In the genomic region with DNA sequence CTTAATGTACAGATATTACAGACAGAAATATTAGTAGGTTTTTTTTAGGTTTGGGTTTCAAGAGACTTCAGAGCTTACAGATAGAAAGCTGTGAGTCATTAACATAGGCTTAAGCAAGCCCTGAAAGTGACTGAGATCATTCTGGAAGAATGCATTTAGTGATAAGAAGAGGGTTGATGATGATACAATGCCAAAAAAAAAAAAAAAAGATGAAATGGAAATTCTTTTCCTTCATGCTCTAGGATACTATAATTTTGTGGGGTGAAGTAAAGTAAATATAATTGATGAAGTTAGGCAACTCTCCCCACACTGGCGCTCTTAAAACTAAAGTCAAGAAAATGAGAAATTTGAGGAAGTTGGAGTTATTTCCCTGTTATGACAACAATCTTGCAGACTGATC, we compare ENCODE assay signal across 13 cellular contexts.
DNase-seq lines count a peak whose midpoint lies in the region; ATAC-seq and TF ChIP-seq lines count a peak whose summit lies in the region.
"Had no signal": no experiment of that assay in that cellular context is flagged by ENCODE, and none has a peak within 500 bp of the region (broad histone marks: within the 10 kb centered on the region; RNA-seq: fewer than 3 reads in every experiment).

No MANE protein-coding gene starts in this region.

- CTCF ChIA-PET in CD8-positive, alpha-beta T cell (lab: Charles Lee) = no interaction called here

- H3K36me3 Mint-ChIP-seq in CD8-positive, alpha-beta T cell = no peaks in the 10 kb centered on the region

- H3K27me3 ChIP-seq in foreskin keratinocyte = no peaks in the 10 kb centered on the region
- no peaks in the 10 kb centered on the region for H3K27me3 ChIP-seq in CD8-positive, alpha-beta T cell (ENCODE audit: insufficient read depth, low read length)

- POLR2A ChIA-PET in CD8-positive, alpha-beta T cell (lab: Charles Lee) = no interaction called here

- no peak overlapping the region for H3K4me3 ChIP-seq in CD8-positive, alpha-beta T cell (ENCODE audit: low read depth, low read length)
- H3K4me3 ChIP-seq: A549, GM12878 had no signal

- H3K27ac ChIP-seq in foreskin keratinocyte = no peak overlapping the region
- H3K27ac ChIP-seq in CD8-positive, alpha-beta T cell (ENCODE audit: low read depth, low read length) = no peak overlapping the region
- H3K27ac ChIP-seq: A549 had no signal

- H3K9me3 Mint-ChIP-seq in CD8-positive, alpha-beta T cell = peaks cover 24% of the 10 kb centered on the region

- H3K4me1 ChIP-seq in foreskin keratinocyte = no peaks in the 10 kb centered on the region
- no peaks in the 10 kb centered on the region for H3K4me1 ChIP-seq in CD8-positive, alpha-beta T cell (ENCODE audit: insufficient read depth, low read length)
- H3K4me1 ChIP-seq: A549 had no signal

- in situ Hi-C loops in G401 (cut with HindIII; ENCODE audit: low sequenced_read_pairs) = no loop called here

- intact Hi-C loops in left ventricle myocardium superior (cut with micrococcal nuclease) = no loop called here
- intact Hi-C loops in Right ventricle myocardium inferior (cut with DNase I) = no loop called here
- intact Hi-C loops in CD8-positive, alpha-beta T cell (cut with DNase I, micrococcal nuclease) = no loop called here

- DNase-seq in left ventricle myocardium superior = no peak
- no peak for DNase-seq in Right ventricle myocardium inferior (ENCODE audit: missing footprints)
- peak; percentile 84 for DNase-seq in amniotic epithelial cell (ENCODE audit: low read depth)
- peak; percentile 17 to 62 for DNase-seq in foreskin keratinocyte
- DNase-seq in CD8-positive, alpha-beta T cell = no peak
- no peak for DNase-seq in G401 (ENCODE audit: low spot score)
- DNase-seq: activated T-cell treated with anti-CD3 and anti-CD28 coated beads, Interleukin-2, amount 50 U/mL, for 24 hours; midbrain; NK-92 treated with Interleukin-12 subunit alpha and Interleukin-12 subunit beta, amount 100 ng/mL, for 24 hours had no signal

- H3K4me3 Mint-ChIP-seq in CD8-positive, alpha-beta T cell = no peak overlapping the region
- H3K4me3 Mint-ChIP-seq: activated T-cell treated with anti-CD3 and anti-CD28 coated beads, Interleukin-2, amount 50 U/mL, for 24 hours had no signal

- H3K27ac Mint-ChIP-seq in CD8-positive, alpha-beta T cell = no peak overlapping the region
- H3K27ac Mint-ChIP-seq: activated T-cell treated with anti-CD3 and anti-CD28 coated beads, Interleukin-2, amount 50 U/mL, for 24 hours had no signal

- no peak for TF ChIP-seq CTCF in foreskin keratinocyte (conservative IDR thresholded peaks at IDR 0.05)
- no peak for TF ChIP-seq CTCF in CD8-positive, alpha-beta T cell (IDR thresholded peaks at IDR 0.05)

- H3K36me3 ChIP-seq in CD8-positive, alpha-beta T cell (ENCODE audit: insufficient read depth, low read length) = no peaks in the 10 kb centered on the region

- H3K27me3 Mint-ChIP-seq in CD8-positive, alpha-beta T cell (ENCODE audit: low read depth) = no peaks in the 10 kb centered on the region
- H3K27me3 Mint-ChIP-seq: activated T-cell treated with anti-CD3 and anti-CD28 coated beads, Interleukin-2, amount 50 U/mL, for 24 hours had no signal

- H3K4me1 Mint-ChIP-seq in CD8-positive, alpha-beta T cell (ENCODE audit: low read depth) = no peaks in the 10 kb centered on the region

- ATAC-seq in left ventricle myocardium superior (peak; percentile 70), Right ventricle myocardium inferior (no peak), foreskin keratinocyte (peak; percentile 26), HG02852 (IDR thresholded peaks at IDR 0.05; ENCODE audit: unreplicated experiment) (no peak), HG02642 (IDR thresholded peaks at IDR 0.05; ENCODE audit: poor library complexity, unreplicated experiment) (no peak)
- ATAC-seq in CD8-positive, alpha-beta T cell = no peak
- ATAC-seq: A549, GM12878 had no signal

- H3K9me3 ChIP-seq in CD8-positive, alpha-beta T cell (ENCODE audit: low read length) = peaks cover 4% of the 10 kb centered on the region
- H3K9me3 ChIP-seq: A549 had no signal

Comparison
In these comparisons a context has a peak if more than half of its experiments do, and no peak if none do; other contexts are left out.
1. ATAC-seq: peak in left ventricle myocardium superior (single experiment) and foreskin keratinocyte (single experiment); none in Right ventricle myocardium inferior (single experiment), CD8-positive, alpha-beta T cell (single experiment), HG02852 (single experiment) and HG02642 (single experiment).
2. DNase-seq: peak in amniotic epithelial cell (single experiment) and foreskin keratinocyte (2 of 2); none in left ventricle myocardium superior (single experiment), Right ventricle myocardium inferior (single experiment), CD8-positive, alpha-beta T cell (0 of 7) and G401 (single experiment).